ENCODE assay signal across 17 cellular contexts in genomic region chr10:85319826-85320225, GRCh38.
DNase-seq lines count a peak whose midpoint lies in the region; ATAC-seq and TF ChIP-seq lines count a peak whose summit lies in the region.
"Had no signal": no experiment of that assay in that cellular context is flagged by ENCODE, and none has a peak within 500 bp of the region (broad histone marks: within the 10 kb centered on the region; RNA-seq: fewer than 3 reads in every experiment).

No MANE protein-coding gene starts in this region.

- H3K4me3 ChIP-seq in mesenchymal stem cell (ENCODE audit: insufficient read depth in 1 of 2, low read depth in 1 of 2, low read length in 2 of 2) = no peak overlapping the region
- H3K4me3 ChIP-seq in upper lobe of right lung = no peak overlapping the region
- H3K4me3 ChIP-seq: ovary, PC-9, SJSA1, transverse colon had no signal

- no peaks in the 10 kb centered on the region for H3K27me3 ChIP-seq in mesenchymal stem cell (ENCODE audit: control insufficient read depth in 1 of 2, insufficient read depth in 1 of 2, low read length in 2 of 2)
- H3K27me3 ChIP-seq in upper lobe of right lung = no peaks in the 10 kb centered on the region
- H3K27me3 ChIP-seq: ovary, SJSA1, transverse colon had no signal

- peak in 2 of 3 experiments; percentile 47 to 68 for DNase-seq in NCI-H1417 (lab: John Stamatoyannopoulos, UW)
- DNase-seq in NCI-H1417 treated with DMSO at 0.1 percent for 48 hours (lab: John Stamatoyannopoulos, UW) = no peak
- DNase-seq in Right ventricle myocardium superior = peak; percentile 73
- no peak for DNase-seq in mesenchymal stem cell
- DNase-seq in upper lobe of right lung = no peak
- no peak for DNase-seq in LoVo (ENCODE audit: low spot score)
- DNase-seq in HPDE6-E6E7 (ENCODE audit: extremely low spot score) = no peak
- DNase-seq: 8988T; activated CD4-positive, CD25-positive, alpha-beta regulatory T cell; H9; NCI-H1105 treated with DMSO at 0.1 percent for 48 hours; ovary; PC-9; stimulated activated naive CD4-positive, alpha-beta T cell treated with Interleukin-2 at 50 U/mL for 16 hours; transverse colon had no signal

- TF ChIP-seq CTCF in upper lobe of right lung (IDR thresholded peaks at IDR 0.05) = no peak

- no peak overlapping the region for H3K4ac ChIP-seq in mesenchymal stem cell (ENCODE audit: low read depth in 1 of 2, low read length in 2 of 2)

- H2AFZ ChIP-seq in mesenchymal stem cell (ENCODE audit: low read depth, low read length) = no peak overlapping the region
- H2AFZ ChIP-seq: PC-9 had no signal

- H3K27ac ChIP-seq in mesenchymal stem cell (ENCODE audit: low read length, poor library complexity, severe bottlenecking) = no peak overlapping the region
- no peak overlapping the region for H3K27ac ChIP-seq in upper lobe of right lung
- H3K27ac ChIP-seq: ovary, PC-9, SJSA1, transverse colon had no signal

- no peak overlapping the region for H2BK12ac ChIP-seq in mesenchymal stem cell (ENCODE audit: low read length in 2 of 2)

- no peaks in the 10 kb centered on the region for H3K79me1 ChIP-seq in mesenchymal stem cell (replicated peaks; ENCODE audit: low read length, poor library complexity, severe bottlenecking)

- ATAC-seq in Right ventricle myocardium superior (ENCODE audit: poor library complexity) (peak; percentile 96), upper lobe of right lung (peak; percentile 9), GM18861 (IDR thresholded peaks at IDR 0.05; ENCODE audit: unreplicated experiment) (no peak)

- H2AK5ac ChIP-seq in mesenchymal stem cell (ENCODE audit: low read length, severe bottlenecking) = no peak overlapping the region

- peak overlapping the region; percentile 61 for H4K91ac ChIP-seq in mesenchymal stem cell (ENCODE audit: low read length)

- 63% methylated on average over 3 of the region's 3 CpGs for WGBS in mesenchymal stem cell

- intact Hi-C loops in Right ventricle myocardium superior (cut with DNase I) = no loop called here
- intact Hi-C loops in upper lobe of right lung (cut with DNase I) = no loop called here

- H3K9me3 ChIP-seq in mesenchymal stem cell (ENCODE audit: control insufficient read depth, low read length) = no peaks in the 10 kb centered on the region
- no peaks in the 10 kb centered on the region for H3K9me3 ChIP-seq in upper lobe of right lung
- H3K9me3 ChIP-seq: ovary, SJSA1, transverse colon had no signal

- no peak overlapping the region for H2BK15ac ChIP-seq in mesenchymal stem cell (ENCODE audit: low read depth, poor library complexity, severe bottlenecking)

- no peak overlapping the region for H3K4me2 ChIP-seq in mesenchymal stem cell (ENCODE audit: low read length, poor library complexity, severe bottlenecking)
- H3K4me2 ChIP-seq: PC-9 had no signal

- H2BK120ac ChIP-seq in mesenchymal stem cell (ENCODE audit: low read depth, low read length) = no peak overlapping the region

- no peak overlapping the region for H3K9ac ChIP-seq in mesenchymal stem cell (ENCODE audit: low read length)

- H3K36me3 ChIP-seq in mesenchymal stem cell (ENCODE audit: control insufficient read depth in 1 of 2, insufficient read depth in 2 of 2, low read depth in 1 of 2, low read length in 2 of 2) (no peaks in the 10 kb centered on the region), upper lobe of right lung (no peaks in the 10 kb centered on the region)
- H3K36me3 ChIP-seq: ovary, SJSA1, transverse colon had no signal

- H3K4me1 ChIP-seq in mesenchymal stem cell (ENCODE audit: control insufficient read depth, insufficient read depth, low read depth, low read length) (no peaks in the 10 kb centered on the region), upper lobe of right lung (no peaks in the 10 kb centered on the region)
- H3K4me1 ChIP-seq: transverse colon had no signal

- no peak overlapping the region for H3K23ac ChIP-seq in mesenchymal stem cell (ENCODE audit: low read length in 2 of 2)

- H3K18ac ChIP-seq in mesenchymal stem cell (ENCODE audit: low read depth in 1 of 2, low read length in 2 of 2) = peak overlapping the region in 1 of 2 experiments; percentile 62

- H2BK5ac ChIP-seq in mesenchymal stem cell (ENCODE audit: low read depth, low read length, poor library complexity, severe bottlenecking) = no peak overlapping the region

- H4K8ac ChIP-seq in mesenchymal stem cell (ENCODE audit: low read length) = peak overlapping the region; percentile 54

- H3K14ac ChIP-seq in mesenchymal stem cell (ENCODE audit: low read length in 2 of 2) = no peak overlapping the region

Comparison
In these comparisons a context has a peak if more than half of its experiments do, and no peak if none do; other contexts are left out.
1. DNase-seq: peak in NCI-H1417 (2 of 3) and Right ventricle myocardium superior (single experiment); none in NCI-H1417 treated with DMSO at 0.1 percent for 48 hours (single experiment), mesenchymal stem cell (single experiment), upper lobe of right lung (single experiment), LoVo (single experiment) and HPDE6-E6E7 (single experiment).